In genomic region chr3:194294199-194294887, GRCh38 we compare ENCODE assay signal across 19 cellular contexts. TPM values are rescaled to one million over a fixed set of nuclear protein-coding genes. Genes with fewer than 3 reads are reported as not detected.
DNase-seq lines count a peak whose midpoint lies in the region; FAIRE-seq and TF ChIP-seq lines count a peak whose summit lies in the region.
"Had no signal": no experiment of that assay in that cellular context is flagged by ENCODE, and none has a peak within 500 bp of the region (broad histone marks: within the 10 kb centered on the region; RNA-seq: fewer than 3 reads in every experiment).

No MANE protein-coding gene starts in this region.

- H3K27ac ChIP-seq in H9 (ENCODE audit: insufficient read length, low read depth, low read length) (no peak overlapping the region), H1 (ENCODE audit: low read depth, low read length) (no peak overlapping the region), brain microvascular endothelial cell (no peak overlapping the region)
- H3K27ac ChIP-seq: BLaER1, ovary, skin epidermis, tibial artery had no signal

- H3K23me2 ChIP-seq in H9 (ENCODE audit: insufficient read length, low read depth, low read length, poor library complexity, severe bottlenecking) (peaks cover 8% of the 10 kb centered on the region), H1 (ENCODE audit: low read depth, low read length) (no peaks in the 10 kb centered on the region; the same call in 1 of the 2 replicates)

- H3K4me3 ChIP-seq in H1 (ENCODE audit: extremely low read depth in 1 of 4, insufficient read depth in 2 of 4, low read depth in 3 of 4, low read length in 4 of 4) (no peak overlapping the region), brain microvascular endothelial cell (ENCODE audit: low read depth, low read length) (no peak overlapping the region)
- H3K4me3 ChIP-seq: BLaER1, ovary, skin epidermis, tibial artery had no signal

- H3K4me3 Mint-ChIP-seq in H9, result no peak overlapping the region
- H3K4me3 Mint-ChIP-seq in MCF 10A (ENCODE audit: unreplicated experiment), result no peak overlapping the region
- H3K4me3 Mint-ChIP-seq: activated CD4-positive, alpha-beta memory T cell treated with anti-CD3 and anti-CD28 coated beads, Interleukin-2, amount 10 ng/mL, durations not matched to agents 7 days and 5 days; activated naive CD8-positive, alpha-beta T cell treated with anti-CD3 and anti-CD28 coated beads, Interleukin-2, amount 50 U/mL, for 24 hours had no signal

- no peak for FAIRE-seq in H1 (lab: Jason Lieb, UNC)
- FAIRE-seq: GM18507 had no signal

- BruUV-seq in MCF 10A (replicated peaks; lab: Mats Ljungman, UMichigan), result no TSS peak

- H3K4me2 ChIP-seq in H9 (ENCODE audit: insufficient read depth, insufficient read length, low read length), result no peak overlapping the region
- peak overlapping the region in 1 of 2 experiments; percentile 0; a peak in 1 of 4 replicates for H3K4me2 ChIP-seq in H1 (ENCODE audit: insufficient read depth in 1 of 2, low read depth in 2 of 2, low read length in 2 of 2)
- H3K4me2 ChIP-seq: BLaER1 had no signal

- H2BK15ac ChIP-seq in H9 (ENCODE audit: low read depth, low read length) (no peak overlapping the region), H1 (ENCODE audit: low read length) (peak overlapping the region; percentile 32)

- H3K4me1 ChIP-seq in H9 (ENCODE audit: insufficient read depth, low read length), result 0 out of 2 replicates have a peak, but pooled peaks cover 2% of the 10 kb centered on the region
- H3K4me1 ChIP-seq in H1 (replicated peaks in 1 of 4; ENCODE audit: control insufficient read depth in 3 of 4, insufficient read depth in 4 of 4, low read length in 3 of 4), result peaks cover 14 to 31% (median 20%) of the 10 kb centered on the region in 4 experiments

- no peak overlapping the region for H4K8ac ChIP-seq in H9 (replicated peaks; ENCODE audit: insufficient read length, low read depth, low read length)
- no peak overlapping the region for H4K8ac ChIP-seq in H1 (ENCODE audit: extremely low read depth, insufficient read depth, low read length)

- H3K27me3 ChIP-seq in H9 (ENCODE audit: insufficient read depth, low read length) (no peaks in the 10 kb centered on the region), H1 (replicated peaks in 1 of 4; ENCODE audit: control insufficient read depth in 3 of 4, extremely low read depth in 1 of 4, insufficient read depth in 3 of 4, low read length in 3 of 4) (peaks cover 0 to 3% (median 0%) of the 10 kb centered on the region in 4 experiments; a peak in 1 of 7 replicates), brain microvascular endothelial cell (replicated peaks) (peaks cover 11% of the 10 kb centered on the region)
- H3K27me3 ChIP-seq: ovary had no signal

- H3K23ac ChIP-seq in H9 (ENCODE audit: insufficient read length, low read depth, low read length), result no peak overlapping the region
- H3K23ac ChIP-seq in H1 (ENCODE audit: insufficient read length), result no peak overlapping the region

- TF ChIP-seq EP300 in H1 (IDR thresholded peaks at IDR 0.05; ENCODE audit: borderline replicate concordance in 1 of 2, low read depth in 2 of 2, low read length in 2 of 2), result no peak

- H3K9me3 Mint-ChIP-seq in H9, result peaks cover 7 to 9% of the 10 kb centered on the region in 2 experiments
- H3K9me3 Mint-ChIP-seq in MCF 10A (ENCODE audit: unreplicated experiment), result peaks cover 8% of the 10 kb centered on the region
- H3K9me3 Mint-ChIP-seq: activated naive CD8-positive, alpha-beta T cell treated with anti-CD3 and anti-CD28 coated beads, Interleukin-2, amount 50 U/mL, for 24 hours had no signal

- in situ Hi-C loops in brain microvascular endothelial cell (cut with HindIII; ENCODE audit: low pct_ligation_motif_present, low sequenced_read_pairs), result no loop called here

- H3K18ac ChIP-seq in H9 (ENCODE audit: insufficient read length, low read depth, low read length) (no peak overlapping the region), H1 (ENCODE audit: extremely low read depth, low read length) (peak overlapping the region; percentile 84)

- H3K4me1 Mint-ChIP-seq in H9 (peaks cover 40 to 42% of the 10 kb centered on the region in 2 experiments), MCF 10A (ENCODE audit: insufficient read depth, unreplicated experiment) (no peaks in the 10 kb centered on the region)
- H3K4me1 Mint-ChIP-seq: activated naive CD8-positive, alpha-beta T cell treated with anti-CD3 and anti-CD28 coated beads, Interleukin-2, amount 50 U/mL, for 24 hours had no signal

- H3K9me3 ChIP-seq in H9 (ENCODE audit: control insufficient read depth, low read depth, low read length) (no peaks in the 10 kb centered on the region), H1 (ENCODE audit: insufficient read depth in 2 of 2, low read depth in 1 of 2, low read length in 1 of 2) (no peaks in the 10 kb centered on the region)
- H3K9me3 ChIP-seq: ovary had no signal

- TF ChIP-seq CTCF in H9 (conservative IDR thresholded peaks at IDR 0.05), result no peak
- no peak for TF ChIP-seq CTCF in H1 (IDR thresholded peaks at IDR 0.05; ENCODE audit: control extremely low read depth in 1 of 3, insufficient read depth in 1 of 3, low read depth in 1 of 3, low read length in 3 of 3)
- TF ChIP-seq CTCF in brain microvascular endothelial cell (IDR thresholded peaks at IDR 0.05; ENCODE audit: low read depth, low read length, missing control alignments), result no peak
- no peak for TF ChIP-seq CTCF in MCF 10A (IDR thresholded peaks at IDR 0.05; ENCODE audit: unreplicated experiment)

- H2BK5ac ChIP-seq in H9 (ENCODE audit: insufficient read length, low read length) (no peak overlapping the region), H1 (ENCODE audit: low read depth, low read length) (peak overlapping the region; percentile 55; the same call in 1 of the 2 replicates)

- H2BK20ac ChIP-seq in H9 (ENCODE audit: low read depth, low read length, poor library complexity, severe bottlenecking), result no peak overlapping the region
- H2BK20ac ChIP-seq in H1 (ENCODE audit: low read length), result peak overlapping the region; percentile 97

- no peak overlapping the region for H3T11ph ChIP-seq in H9 (ENCODE audit: low read length)

- CTCF ChIA-PET in H1 (lab: Charles Lee; ENCODE audit: partially characterized antibody), result interaction anchor here (0.6 to 1.7 kb wide), 11 partner anchors 8 to 163 kb away, joined by 3 to 9 read pairs (median 4); no protein-coding TSS in a partner anchor
- CTCF ChIA-PET in MCF 10A (lab: Yijun Ruan, JAX), result interaction anchor here (0.7 to 2.0 kb wide), 4 partner anchors 8 to 514 kb away, joined by 3 to 7 read pairs (median 5); no protein-coding TSS in a partner anchor

- H2AFZ ChIP-seq in H9 (ENCODE audit: low read length) (no peak overlapping the region), H1 (ENCODE audit: low read length) (no peak overlapping the region)

- H2BK12ac ChIP-seq in H9 (ENCODE audit: insufficient read length, low read depth, low read length) (no peak overlapping the region), H1 (ENCODE audit: low read depth, low read length) (peak overlapping the region; percentile 93)

- H3K27me3 Mint-ChIP-seq in H9 (ENCODE audit: low read depth) (peaks cover 11% of the 10 kb centered on the region), MCF 10A (ENCODE audit: insufficient read depth, unreplicated experiment) (no peaks in the 10 kb centered on the region)

- H2BK120ac ChIP-seq in H9 (ENCODE audit: low read depth, low read length, poor library complexity, severe bottlenecking) (no peak overlapping the region), H1 (replicated peaks; ENCODE audit: low read depth, low read length) (peak overlapping the region; percentile 19)

- H4K5ac ChIP-seq in H9 (ENCODE audit: insufficient read length, low read depth, low read length) (no peak overlapping the region), H1 (ENCODE audit: insufficient read length, low read depth, low read length) (no peak overlapping the region)

- H3K36me3 Mint-ChIP-seq in H9 (ENCODE audit: insufficient read depth in 1 of 3, low read depth in 3 of 3) (peaks cover 0 to 16% (median 2%) of the 10 kb centered on the region in 3 experiments; a peak in 5 of 7 replicates), MCF 10A (ENCODE audit: insufficient read depth, unreplicated experiment) (peaks cover 9% of the 10 kb centered on the region)

- H4K91ac ChIP-seq in H9 (ENCODE audit: insufficient read length, low read depth, low read length) (no peak overlapping the region), H1 (replicated peaks; ENCODE audit: insufficient read length, low read length) (peak overlapping the region; percentile 25)

- POLR2A ChIA-PET in H1 (lab: Charles Lee; ENCODE audit: partially characterized antibody), result interaction anchor here (0.8 to 6.5 kb wide), 10 partner anchors 8 to 160 kb away, joined by 3 to 42 read pairs (median 5); partner anchors contain the start of gene HES1
- POLR2A ChIA-PET in MCF 10A (lab: Yijun Ruan, JAX), result no interaction called here

- H2AK5ac ChIP-seq in H9 (ENCODE audit: insufficient read length, low read length) (no peak overlapping the region), H1 (ENCODE audit: low read depth, low read length) (no peak overlapping the region)

- H3K36me3 ChIP-seq in H1 (ENCODE audit: control insufficient read depth in 2 of 4, insufficient read depth in 4 of 4, low read length in 3 of 4), result no peaks in the 10 kb centered on the region
- no peaks in the 10 kb centered on the region for H3K36me3 ChIP-seq in brain microvascular endothelial cell (replicated peaks)
- H3K36me3 ChIP-seq: BLaER1, ovary, tibial artery had no signal

- no peak; a peak in 1 of 4 replicates for TF ChIP-seq RAD21 in H1 (IDR thresholded peaks at IDR 0.05 in 1 of 2, conservative IDR thresholded peaks at IDR 0.05 in 1 of 2; ENCODE audit: low read depth in 2 of 2, low read length in 2 of 2)

- H3K79me2 ChIP-seq in H9 (ENCODE audit: insufficient read depth, low read length), result no peaks in the 10 kb centered on the region
- H3K79me2 ChIP-seq in H1 (ENCODE audit: control insufficient read depth in 1 of 2, insufficient read depth in 2 of 2, low read length in 2 of 2), result no peaks in the 10 kb centered on the region

- H3K9ac ChIP-seq in H9 (ENCODE audit: extremely low read depth, insufficient read length, low read length) (no peak overlapping the region), H1 (replicated peaks in 1 of 4; ENCODE audit: extremely low read depth in 1 of 4, low read depth in 3 of 4, low read length in 3 of 4) (no peak overlapping the region; a peak in 1 of 7 replicates)
- H3K9ac ChIP-seq: BLaER1 had no signal

- H3K14ac ChIP-seq in H9 (ENCODE audit: insufficient read depth, low read length) (no peak overlapping the region), H1 (ENCODE audit: insufficient read length) (no peak overlapping the region)

- H3K56ac ChIP-seq in H9 (ENCODE audit: insufficient read length, low read depth, low read length) (no peak overlapping the region), H1 (replicated peaks; ENCODE audit: insufficient read length, low read depth, low read length) (no peak overlapping the region)

- H3K4ac ChIP-seq in H9 (ENCODE audit: low read depth, low read length) (no peak overlapping the region), H1 (replicated peaks; ENCODE audit: insufficient read length, low read depth, low read length) (no peak overlapping the region)

- intact Hi-C loops in MCF 10A (cut with micrococcal nuclease), result no loop called here

- TF ChIP-seq POLR2A in H1 (IDR thresholded peaks at IDR 0.05; ENCODE audit: control extremely low read depth in 1 of 2, low read depth in 2 of 2, low read length in 2 of 2), result no peak

- no peaks in the 10 kb centered on the region for H4K20me1 ChIP-seq in H9 (ENCODE audit: control insufficient read depth, insufficient read depth, insufficient read length)
- H4K20me1 ChIP-seq in H1 (replicated peaks in 1 of 2; ENCODE audit: control insufficient read depth in 1 of 2, insufficient read depth in 2 of 2, low read length in 2 of 2), result no peaks in the 10 kb centered on the region

- WGBS in H9 (ENCODE audit: extremely low coverage, insufficient read length, low lambda C conversion rate), result no CpG with 5 or more reads among the region's 9 CpGs
- 46% methylated on average over 9 of the region's 9 CpGs; no CpG with 5 or more reads in 1 of the 2 experiments for WGBS in H1 (ENCODE audit: extremely low coverage in 1 of 2, insufficient coverage in 1 of 2, insufficient read length in 1 of 2, insufficient replicate concordance in 2 of 2, low coverage in 1 of 2, low lambda C conversion rate in 2 of 2, missing lambda C conversion rate in 1 of 2), 2 experiments

- no peaks in the 10 kb centered on the region for H3K79me1 ChIP-seq in H9 (ENCODE audit: insufficient read depth, low read depth, low read length, poor library complexity, severe bottlenecking)
- no peaks in the 10 kb centered on the region for H3K79me1 ChIP-seq in H1 (ENCODE audit: low read depth, low read length)

- peak overlapping the region; percentile 30 to 94 (median 72); a peak in 4 of 7 replicates for H3K27ac Mint-ChIP-seq in H9
- no peak overlapping the region for H3K27ac Mint-ChIP-seq in MCF 10A (ENCODE audit: low read depth, unreplicated experiment)
- H3K27ac Mint-ChIP-seq: activated CD4-positive, alpha-beta memory T cell treated with anti-CD3 and anti-CD28 coated beads, Interleukin-2, amount 10 ng/mL, durations not matched to agents 7 days and 5 days; activated naive CD8-positive, alpha-beta T cell treated with anti-CD3 and anti-CD28 coated beads, Interleukin-2, amount 50 U/mL, for 24 hours had no signal

- DNase-seq in H9, result peak; percentile 82
- peak; percentile 95 for DNase-seq in NCI-H146 (lab: John Stamatoyannopoulos, UW)
- no peak for DNase-seq in H1 (ENCODE audit: low read depth in 1 of 2, low spot score in 2 of 2)
- peak; percentile 70 for DNase-seq in retina
- no peak for DNase-seq in brain microvascular endothelial cell
- DNase-seq in MCF 10A (ENCODE audit: unreplicated experiment), result no peak
- DNase-seq in dermis blood vessel endothelial cell, result no peak
- DNase-seq: activated CD4-positive, alpha-beta memory T cell treated with anti-CD3 and anti-CD28 coated beads, Interleukin-2, amount 10 ng/mL, durations not matched to agents 7 days and 5 days; activated naive CD8-positive, alpha-beta T cell treated with anti-CD3 and anti-CD28 coated beads, Interleukin-2, amount 50 U/mL, for 24 hours; activated T-cell treated with anti-CD3 and anti-CD28 coated beads, Interleukin-2, amount 50 U/mL, for 48 hours; DMS 273 treated with DMSO at 0.1 percent for 48 hours; NCI-H187; NCI-H526 treated with DMSO at 0.1 percent for 48 hours had no signal

RNA-seq across cellular contexts. Expression of gene CPN2, which starts 56.8 kb away (rescaled TPM):
- not detected in 2 replicates for total RNA-seq in H9 (2021)
- not detected in 2 replicates for total RNA-seq in H1 (2021; fragmentation: NEBNext Ultra II Directional; extraction: Animal tissue kit (Norgen Biotek cat#: 25700))
- polyA plus RNA-seq in H1 (2011; rRNA removed), result 0.03 TPM in 1 of 2 replicates, not detected in the other
- not detected for polyA plus RNA-seq in H1 (2011; cell fraction: cytosol; rRNA removed)
- polyA plus RNA-seq in H1 (2011; cell fraction: nucleus; rRNA removed), result not detected
- 0.12 TPM in 1 of 4 replicates, not detected in the others for polyA plus RNA-seq in H1 (2012, experiment 1 of 2)
- not detected for polyA plus RNA-seq in H1 (2012, experiment 2 of 2)
- 0.02 TPM for polyA plus RNA-seq in H1 (2013, experiment 1 of 2)
- polyA plus RNA-seq in H1 (2013, experiment 2 of 2), result 0.02 TPM
- polyA minus RNA-seq in H1 (2011; rRNA and poly(A)+ RNA removed), result not detected in 2 replicates
- polyA minus RNA-seq in H1 (2011; cell fraction: cytosol; rRNA and poly(A)+ RNA removed), result not detected
- not detected for polyA minus RNA-seq in H1 (2011; cell fraction: nucleus; rRNA and poly(A)+ RNA removed)
- total RNA-seq in MCF 10A (2022), result not detected in 2 replicates
- not detected in 2 replicates for total RNA-seq in dermis blood vessel endothelial cell
- total RNA-seq: activated CD4-positive, alpha-beta memory T cell treated with anti-CD3 and anti-CD28 coated beads, Interleukin-2, amount 10 ng/mL, durations not matched to agents 7 days and 5 days; RPMI7951 had no signal

Comparison
In these comparisons a context has a peak if more than half of its experiments do, and no peak if none do; other contexts are left out.
1. DNase-seq: peak in H9 (single experiment), NCI-H146 (single experiment) and retina (single experiment); none in H1 (0 of 2), brain microvascular endothelial cell (single experiment), MCF 10A (single experiment) and dermis blood vessel endothelial cell (single experiment).